ENCODE assay signal across 10 cellular contexts in the genomic region with DNA sequence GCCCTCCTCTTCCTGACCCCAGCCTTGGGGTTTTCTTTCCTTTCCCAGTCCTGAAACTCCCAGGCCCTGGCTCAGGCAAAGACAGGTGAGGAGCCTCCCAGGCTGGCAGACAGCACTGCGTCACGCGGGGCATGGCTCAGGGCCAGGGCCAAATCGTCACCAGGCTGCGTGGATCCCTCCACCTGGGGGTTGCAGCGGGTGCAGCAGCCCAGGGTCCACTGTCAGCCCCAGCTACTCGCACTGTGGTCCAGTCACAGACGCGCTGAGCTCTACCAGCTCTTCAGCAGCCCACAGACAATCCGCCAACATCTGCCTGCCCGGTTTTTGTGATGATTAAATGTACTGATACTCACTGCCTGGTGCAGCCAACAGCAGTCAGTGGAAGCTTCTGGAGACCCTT. TPM values are rescaled to one million over a fixed set of nuclear protein-coding genes. Genes with fewer than 3 reads are reported as not detected.
DNase-seq lines count a peak whose midpoint lies in the region; ATAC-seq and TF ChIP-seq lines count a peak whose summit lies in the region.
"Had no signal": no experiment of that assay in that cellular context is flagged by ENCODE, and none has a peak within 500 bp of the region (broad histone marks: within the 10 kb centered on the region; RNA-seq: fewer than 3 reads in every experiment).

No MANE protein-coding gene starts in this region.

- H3K4me3 Mint-ChIP-seq in CD14-positive monocyte, result peak overlapping the region; percentile 46 to 64
- peak overlapping the region; percentile 75 for H3K4me3 Mint-ChIP-seq in activated naive CD4-positive, alpha-beta T cell treated with anti-CD3 and anti-CD28 coated beads, Interleukin-2, amount 50 U/mL, for 24 hours
- peak overlapping the region; percentile 62 for H3K4me3 Mint-ChIP-seq in natural killer cell

- DNase-seq in CD14-positive monocyte (ENCODE audit: low spot score) (peak; percentile 54), NCI-H69 (lab: John Stamatoyannopoulos, UW) (peak; percentile 12), natural killer cell (no peak), DMS79 (lab: John Stamatoyannopoulos, UW) (no peak)
- DNase-seq: hypothalamus, stomach had no signal

- peaks cover 78% of the 10 kb centered on the region for H3K4me1 Mint-ChIP-seq in CD14-positive monocyte
- peaks cover 76% of the 10 kb centered on the region for H3K4me1 Mint-ChIP-seq in activated naive CD4-positive, alpha-beta T cell treated with anti-CD3 and anti-CD28 coated beads, Interleukin-2, amount 50 U/mL, for 24 hours
- H3K4me1 Mint-ChIP-seq in natural killer cell, result peaks cover 43 to 59% of the 10 kb centered on the region in 2 donors

- H3K36me3 Mint-ChIP-seq in CD14-positive monocyte (peaks cover 38 to 81% of the 10 kb centered on the region in 2 donors), natural killer cell (peaks cover 8% of the 10 kb centered on the region)
- H3K36me3 Mint-ChIP-seq in activated naive CD4-positive, alpha-beta T cell treated with anti-CD3 and anti-CD28 coated beads, Interleukin-2, amount 50 U/mL, for 24 hours, result peaks cover 5% of the 10 kb centered on the region

- H3K9me3 Mint-ChIP-seq in CD14-positive monocyte (no peaks in the 10 kb centered on the region), natural killer cell (no peaks in the 10 kb centered on the region)
- no peaks in the 10 kb centered on the region for H3K9me3 Mint-ChIP-seq in activated naive CD4-positive, alpha-beta T cell treated with anti-CD3 and anti-CD28 coated beads, Interleukin-2, amount 50 U/mL, for 24 hours

- peak; percentile 43 to 52 (median 45) for ATAC-seq in natural killer cell
- no peak for ATAC-seq in HG02610 (IDR thresholded peaks at IDR 0.05; ENCODE audit: unreplicated experiment)
- ATAC-seq in GM19351 (IDR thresholded peaks at IDR 0.05; ENCODE audit: unreplicated experiment), result no peak
- no peak for ATAC-seq in GM18498 (IDR thresholded peaks at IDR 0.05; ENCODE audit: unreplicated experiment)

- no peak for TF ChIP-seq CTCF in CD14-positive monocyte (IDR thresholded peaks at IDR 0.05)
- no peak for TF ChIP-seq CTCF in natural killer cell (IDR thresholded peaks at IDR 0.05)

- intact Hi-C loops in CD14-positive monocyte (cut with micrococcal nuclease), result no loop called here
- intact Hi-C loops in natural killer cell (cut with micrococcal nuclease), result no loop called here

- peaks cover 0 to 2% (median 0%) of the 10 kb centered on the region in 3 donors for H3K27me3 Mint-ChIP-seq in CD14-positive monocyte (ENCODE audit: low read depth in 3 of 3)
- H3K27me3 Mint-ChIP-seq in activated naive CD4-positive, alpha-beta T cell treated with anti-CD3 and anti-CD28 coated beads, Interleukin-2, amount 50 U/mL, for 24 hours, result no peaks in the 10 kb centered on the region
- no peaks in the 10 kb centered on the region for H3K27me3 Mint-ChIP-seq in natural killer cell (ENCODE audit: low read depth in 2 of 2)

- H3K27ac Mint-ChIP-seq in CD14-positive monocyte (peak overlapping the region; percentile 78 to 93 (median 87)), natural killer cell (peak overlapping the region; percentile 91 to 95)
- peak overlapping the region; percentile 95 for H3K27ac Mint-ChIP-seq in activated naive CD4-positive, alpha-beta T cell treated with anti-CD3 and anti-CD28 coated beads, Interleukin-2, amount 50 U/mL, for 24 hours

RNA-seq across cellular contexts. Expression of gene FAM78A, which starts 12.1 kb away (rescaled TPM):
- 1 to 10 TPM; 6.4 to 7.2 TPM for polyA plus RNA-seq in CD14-positive monocyte
- total RNA-seq in natural killer cell, result 10 to 100 TPM; 57.6 to 91.7 (median 88.3) TPM

RNA-seq across cellular contexts. Expression of gene PLPP7, which starts 25.3 kb away (rescaled TPM):
- polyA plus RNA-seq in CD14-positive monocyte, result 1 to 10 TPM; 1.5 to 3.1 TPM
- under 1 TPM; 0.28 to 0.59 (median 0.34) TPM for total RNA-seq in natural killer cell

Comparison
In these comparisons a context has a peak if more than half of its experiments do, and no peak if none do; other contexts are left out.
1. DNase-seq: peak in CD14-positive monocyte (single experiment) and NCI-H69 (single experiment); none in natural killer cell (single experiment) and DMS79 (single experiment).
2. ATAC-seq: peak in natural killer cell (3 of 3); none in HG02610 (single experiment), GM19351 (single experiment) and GM18498 (single experiment).
3. Peak in every context shown above with its lines, with median percentiles within 50 percentile points of each other: H3K27ac Mint-ChIP-seq and H3K4me3 Mint-ChIP-seq.